In genomic region chr5:73379435-73379834, GRCh38 we compare ENCODE assay signal across 23 cellular contexts.
"Had no signal": no experiment of that assay in that cellular context is flagged by ENCODE, and none has a peak within 500 bp of the region (broad histone marks: within the 10 kb centered on the region; RNA-seq: fewer than 3 reads in every experiment).

No MANE protein-coding gene starts in this region.

- H3K9me3 ChIP-seq: right lobe of liver had no signal

- DNase-seq: cortex of kidney; dorsolateral prefrontal cortex; effector CD8-positive, alpha-beta T cell; foreskin melanocyte; heart left ventricle; hippocampal formation; left colon; left ventricle myocardium superior; mesenchymal stem cell; midbrain; psoas muscle; right lobe of liver; spleen; stimulated activated CD4-positive, alpha-beta T cell treated with anti-CD3 and anti-CD28 coated beads, Interleukin-15, amount 100 ng/mL, for 24 hours; stimulated activated CD4-positive, alpha-beta T cell treated with anti-CD3 and anti-CD28 coated beads, Interleukin-1b, Interleukin-23, amount 100 ng/mL, for 48 hours; stimulated activated CD4-positive, alpha-beta T cell treated with anti-CD3 and anti-CD28 coated beads, Interleukin-4, amount 100 ng/mL, for 24 hours; stimulated activated naive CD4-positive, alpha-beta T cell; stomach; substantia nigra; trophoblast cell had no signal

- H3K4me3 Mint-ChIP-seq: natural killer cell treated with Interleukin-12 subunit alpha and Interleukin-12 subunit beta and Interleukin-15 and Interleukin-18, amount 100 ng/mL, for 72 hours had no signal

- H3K4me1 ChIP-seq: right lobe of liver had no signal

- H3K4me3 ChIP-seq: dorsolateral prefrontal cortex, heart left ventricle, lung, psoas muscle, right lobe of liver, spleen, stomach, thoracic aorta had no signal

- ATAC-seq: heart left ventricle; left colon; left ventricle myocardium superior; natural killer cell treated with Interleukin-12 subunit alpha and Interleukin-12 subunit beta and Interleukin-15 and Interleukin-18, amount 100 ng/mL, for 72 hours; psoas muscle; right lobe of liver had no signal

- H3K27ac ChIP-seq: dorsolateral prefrontal cortex, heart left ventricle, psoas muscle, right lobe of liver, spleen, stomach, thoracic aorta had no signal

- H3K27ac Mint-ChIP-seq: natural killer cell treated with Interleukin-12 subunit alpha and Interleukin-12 subunit beta and Interleukin-15 and Interleukin-18, amount 100 ng/mL, for 72 hours had no signal

- H3K36me3 ChIP-seq: heart left ventricle, right lobe of liver, spleen, stomach, thoracic aorta had no signal
